Comparison of ENCODE assay signal across 13 cellular contexts in genomic region chr20:47392721-47393073, GRCh38. TPM values are rescaled to one million over a fixed set of nuclear protein-coding genes. Genes with fewer than 3 reads are reported as not detected.
DNase-seq lines count a peak whose midpoint lies in the region; ATAC-seq, FAIRE-seq and TF ChIP-seq lines count a peak whose summit lies in the region.
"Had no signal": no experiment of that assay in that cellular context is flagged by ENCODE, and none has a peak within 500 bp of the region (broad histone marks: within the 10 kb centered on the region; RNA-seq: fewer than 3 reads in every experiment).

No MANE protein-coding gene starts in this region.

- no peak overlapping the region for H3K4me3 Mint-ChIP-seq in stimulated activated naive CD8-positive, alpha-beta T cell treated with anti-CD3 and anti-CD28 coated beads, Interleukin-15, Interleukin-2, amounts not matched to agents 100 ng/mL and 50 ng/mL, for 24 hours
- no peak overlapping the region for H3K4me3 Mint-ChIP-seq in stimulated activated naive CD8-positive, alpha-beta T cell treated with anti-CD3 and anti-CD28 coated beads, Interleukin-15, amount 100 ng/mL, for 72 hours
- H3K4me3 Mint-ChIP-seq in CD8-positive, alpha-beta T cell = no peak overlapping the region
- H3K4me3 Mint-ChIP-seq in endothelial cell (ENCODE audit: unreplicated experiment) = no peak overlapping the region

- H3K36me3 Mint-ChIP-seq in stimulated activated naive CD8-positive, alpha-beta T cell treated with anti-CD3 and anti-CD28 coated beads, Interleukin-15, Interleukin-2, amounts not matched to agents 100 ng/mL and 50 ng/mL, for 24 hours (ENCODE audit: low read depth) = no peaks in the 10 kb centered on the region
- H3K36me3 Mint-ChIP-seq in CD8-positive, alpha-beta T cell = no peaks in the 10 kb centered on the region
- no peaks in the 10 kb centered on the region for H3K36me3 Mint-ChIP-seq in endothelial cell (ENCODE audit: low read depth, unreplicated experiment)

- ATAC-seq in stimulated activated naive CD8-positive, alpha-beta T cell treated with anti-CD3 and anti-CD28 coated beads, Interleukin-15, amount 100 ng/mL, for 72 hours = no peak
- peak; percentile 76 for ATAC-seq in esophagus mucosa
- ATAC-seq in CD8-positive, alpha-beta T cell = no peak

- H3K36me3 ChIP-seq in vagina = no peaks in the 10 kb centered on the region
- H3K36me3 ChIP-seq in CD8-positive, alpha-beta T cell (ENCODE audit: insufficient read depth, low read length) = no peaks in the 10 kb centered on the region

- H3K27ac ChIP-seq in RWPE1 (peak overlapping the region; percentile 87), vagina (peak overlapping the region; percentile 42)
- H3K27ac ChIP-seq in CD8-positive, alpha-beta T cell (ENCODE audit: low read depth, low read length) = no peak overlapping the region

- POLR2A ChIA-PET in RWPE1 (lab: Yijun Ruan, JAX; ENCODE audit: low non-redundant PET) = interaction anchor here (0.5 to 1.5 kb wide), 5 partner anchors 9 to 109 kb away, joined by 3 to 15 read pairs (median 4); partner anchors contain the start of gene NCOA3
- POLR2A ChIA-PET in CD8-positive, alpha-beta T cell (lab: Charles Lee) = no interaction called here

- H3K4me3 ChIP-seq in vagina = no peak overlapping the region
- no peak overlapping the region for H3K4me3 ChIP-seq in CD8-positive, alpha-beta T cell (ENCODE audit: low read depth, low read length)

- peak overlapping the region; percentile 78 for H3K27ac Mint-ChIP-seq in stimulated activated naive CD8-positive, alpha-beta T cell treated with anti-CD3 and anti-CD28 coated beads, Interleukin-15, Interleukin-2, amounts not matched to agents 100 ng/mL and 50 ng/mL, for 24 hours
- peak overlapping the region in 1 of 2 donors; percentile 58 for H3K27ac Mint-ChIP-seq in stimulated activated naive CD8-positive, alpha-beta T cell treated with anti-CD3 and anti-CD28 coated beads, Interleukin-15, amount 100 ng/mL, for 72 hours
- H3K27ac Mint-ChIP-seq in CD8-positive, alpha-beta T cell = no peak overlapping the region
- H3K27ac Mint-ChIP-seq in endothelial cell (ENCODE audit: unreplicated experiment) = no peak overlapping the region
- H3K27ac Mint-ChIP-seq: progenitor cell of endocrine pancreas had no signal

- H3K9me3 ChIP-seq in vagina = no peaks in the 10 kb centered on the region
- H3K9me3 ChIP-seq in CD8-positive, alpha-beta T cell (ENCODE audit: low read length) = no peaks in the 10 kb centered on the region

- CTCF ChIA-PET in RWPE1 (lab: Yijun Ruan, JAX) = interaction anchor here (1.0 to 2.2 kb wide), 3 partner anchors 9 to 228 kb away, joined by 4 to 9 read pairs (median 4); no protein-coding TSS in a partner anchor
- CTCF ChIA-PET in CD8-positive, alpha-beta T cell (lab: Charles Lee) = interaction anchor here (0.9 to 3.3 kb wide), 4 partner anchors 9 to 271 kb away, joined by 3 to 22 read pairs (median 3); no protein-coding TSS in a partner anchor

- TF ChIP-seq POLR2A in vagina (IDR thresholded peaks at IDR 0.05) (no peak), GM12892 (IDR thresholded peaks at IDR 0.05; ENCODE audit: low read depth, low read length) (no peak)

- H3K27me3 Mint-ChIP-seq in stimulated activated naive CD8-positive, alpha-beta T cell treated with anti-CD3 and anti-CD28 coated beads, Interleukin-15, Interleukin-2, amounts not matched to agents 100 ng/mL and 50 ng/mL, for 24 hours = no peaks in the 10 kb centered on the region
- H3K27me3 Mint-ChIP-seq in stimulated activated naive CD8-positive, alpha-beta T cell treated with anti-CD3 and anti-CD28 coated beads, Interleukin-15, amount 100 ng/mL, for 72 hours = no peaks in the 10 kb centered on the region
- no peaks in the 10 kb centered on the region for H3K27me3 Mint-ChIP-seq in CD8-positive, alpha-beta T cell (ENCODE audit: low read depth)
- H3K27me3 Mint-ChIP-seq in endothelial cell (ENCODE audit: unreplicated experiment) = peaks cover 3% of the 10 kb centered on the region
- H3K27me3 Mint-ChIP-seq: progenitor cell of endocrine pancreas had no signal

- TF ChIP-seq CTCF in RWPE1 (conservative IDR thresholded peaks at IDR 0.05; ENCODE audit: low read depth) = no peak
- no peak for TF ChIP-seq CTCF in vagina (IDR thresholded peaks at IDR 0.05)
- no peak for TF ChIP-seq CTCF in CD8-positive, alpha-beta T cell (IDR thresholded peaks at IDR 0.05)
- no peak for TF ChIP-seq CTCF in endothelial cell (IDR thresholded peaks at IDR 0.05; ENCODE audit: unreplicated experiment)

- no peak for FAIRE-seq in GM12892 (lab: Jason Lieb, UNC)

- intact Hi-C loops in vagina (cut with DNase I) = no loop called here
- intact Hi-C loops in CD8-positive, alpha-beta T cell (cut with DNase I, micrococcal nuclease) = no loop called here

- no peaks in the 10 kb centered on the region for H3K27me3 ChIP-seq in vagina
- H3K27me3 ChIP-seq in CD8-positive, alpha-beta T cell (ENCODE audit: insufficient read depth, low read length) = no peaks in the 10 kb centered on the region

- peaks cover 24% of the 10 kb centered on the region for H3K4me1 Mint-ChIP-seq in stimulated activated naive CD8-positive, alpha-beta T cell treated with anti-CD3 and anti-CD28 coated beads, Interleukin-15, Interleukin-2, amounts not matched to agents 100 ng/mL and 50 ng/mL, for 24 hours (ENCODE audit: low read depth)
- H3K4me1 Mint-ChIP-seq in stimulated activated naive CD8-positive, alpha-beta T cell treated with anti-CD3 and anti-CD28 coated beads, Interleukin-15, amount 100 ng/mL, for 72 hours = peaks cover 24% of the 10 kb centered on the region
- H3K4me1 Mint-ChIP-seq in CD8-positive, alpha-beta T cell (ENCODE audit: low read depth) = peaks cover under 1% of the 10 kb centered on the region
- peaks cover 3% of the 10 kb centered on the region for H3K4me1 Mint-ChIP-seq in endothelial cell (ENCODE audit: unreplicated experiment)

- peaks cover 11% of the 10 kb centered on the region for H3K9me3 Mint-ChIP-seq in stimulated activated naive CD8-positive, alpha-beta T cell treated with anti-CD3 and anti-CD28 coated beads, Interleukin-15, Interleukin-2, amounts not matched to agents 100 ng/mL and 50 ng/mL, for 24 hours
- H3K9me3 Mint-ChIP-seq in stimulated activated naive CD8-positive, alpha-beta T cell treated with anti-CD3 and anti-CD28 coated beads, Interleukin-15, amount 100 ng/mL, for 72 hours = peaks cover 11 to 24% of the 10 kb centered on the region in 2 donors
- no peaks in the 10 kb centered on the region for H3K9me3 Mint-ChIP-seq in CD8-positive, alpha-beta T cell
- H3K9me3 Mint-ChIP-seq in endothelial cell (ENCODE audit: unreplicated experiment) = no peaks in the 10 kb centered on the region

- no peak for DNase-seq in stimulated activated naive CD8-positive, alpha-beta T cell treated with anti-CD3 and anti-CD28 coated beads, Interleukin-15, amount 100 ng/mL, for 72 hours
- DNase-seq in RWPE1 (ENCODE audit: low spot score) = peak; percentile 89
- DNase-seq in vagina (ENCODE audit: extremely low spot score in 2 of 2) = no peak
- DNase-seq in CD8-positive, alpha-beta T cell = no peak
- no peak for DNase-seq in GM12892 (ENCODE audit: insufficient read length)
- DNase-seq in endothelial cell (ENCODE audit: low spot score) = no peak
- DNase-seq: activated effector memory CD4-positive, alpha-beta T cell treated with Interleukin-2 at 50 U/mL for 16 hours; C1 segment of cervical spinal cord; NCI-H2081; T-helper 1 cell had no signal

- no peaks in the 10 kb centered on the region for H3K4me1 ChIP-seq in vagina
- no peaks in the 10 kb centered on the region for H3K4me1 ChIP-seq in CD8-positive, alpha-beta T cell (ENCODE audit: insufficient read depth, low read length)

RNA-seq across cellular contexts. Expression of gene ZMYND8, which starts 36.2 kb away (rescaled TPM):
- total RNA-seq in esophagus mucosa = 27.4 TPM
- total RNA-seq in vagina = 91.1 TPM
- 10 to 100 TPM; 23.2 to 27.0 TPM for total RNA-seq in CD8-positive, alpha-beta T cell
- polyA plus RNA-seq in GM12892 (2012; ENCODE audit: missing spikeins) = 20.2 TPM
- total RNA-seq in endothelial cell (ENCODE audit: unreplicated experiment) = 109 TPM
